1 cellular context compared by ENCODE assay signal in the genomic region with DNA sequence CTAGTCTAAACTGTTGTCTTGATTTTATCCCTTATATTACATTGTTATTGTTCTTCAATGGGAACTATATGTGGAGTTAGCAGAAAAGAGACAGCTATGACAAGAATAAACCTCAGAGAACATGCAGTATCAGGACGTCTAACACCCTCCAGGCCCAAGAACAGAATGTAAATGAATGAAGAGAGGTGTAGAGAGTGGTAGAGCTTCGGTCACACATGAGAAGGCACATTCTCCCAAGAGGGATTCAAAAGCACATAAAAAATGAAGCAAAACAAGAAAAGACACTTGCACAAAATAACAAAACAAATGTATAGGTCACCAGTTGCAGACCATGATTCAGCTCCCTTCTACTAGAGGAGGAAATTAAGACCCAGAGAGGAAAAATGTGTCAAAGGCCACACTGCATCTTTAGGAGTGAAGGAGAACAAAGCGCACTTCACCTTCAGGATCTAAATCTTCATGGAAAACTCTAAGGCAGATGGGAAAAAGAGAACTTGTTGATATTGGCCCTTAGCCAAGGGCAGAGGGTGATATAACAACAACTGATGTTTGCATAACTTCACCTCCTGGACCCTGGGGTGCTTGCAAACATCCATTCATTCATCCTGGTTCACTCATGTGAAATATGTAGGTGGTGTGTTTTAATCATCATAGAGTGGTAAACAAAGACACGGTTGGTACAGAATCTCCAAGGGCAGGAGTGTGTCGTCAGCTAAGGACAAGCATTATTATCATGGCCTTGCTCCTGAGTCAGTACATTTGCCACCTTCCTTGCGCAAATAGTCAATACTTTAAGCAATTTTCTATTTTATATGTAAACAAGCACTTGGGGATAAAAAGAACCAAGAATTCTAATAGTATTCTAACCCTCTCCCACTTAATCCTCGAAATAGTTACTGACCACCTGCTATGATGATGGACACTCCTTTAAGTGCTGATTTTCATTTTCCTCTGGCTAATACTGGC.
TF ChIP-seq lines count a peak whose summit lies in the region.

No MANE protein-coding gene starts in this region.

TF ChIP-seq in HEK293, 187 proteins besides CTCF, POLR2A, EP300 and RAD21 (continued from another document and continues in another):
- TF ChIP-seq, protein P1, sequence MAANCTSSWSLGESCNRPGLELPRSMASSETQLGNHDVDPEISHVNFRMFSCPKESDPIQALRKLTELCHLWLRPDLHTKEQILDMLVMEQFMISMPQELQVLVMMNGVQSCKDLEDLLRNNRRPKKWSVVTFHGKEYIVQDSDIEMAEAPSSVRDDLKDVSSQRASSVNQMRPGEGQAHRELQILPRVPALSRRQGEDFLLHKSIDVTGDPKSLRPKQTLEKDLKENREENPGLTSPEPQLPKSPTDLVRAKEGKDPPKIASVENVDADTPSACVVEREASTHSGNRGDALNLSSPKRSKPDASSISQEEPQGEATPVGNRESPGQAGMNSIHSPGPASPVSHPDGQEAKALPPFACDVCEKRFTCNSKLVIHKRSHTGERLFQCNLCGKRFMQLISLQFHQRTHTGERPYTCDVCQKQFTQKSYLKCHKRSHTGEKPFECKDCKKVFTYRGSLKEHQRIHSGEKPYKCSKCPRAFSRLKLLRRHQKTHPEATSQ (tag by site-specific recombination; IDR thresholded peaks at IDR 0.05) = no peak
- TF ChIP-seq, protein P2, sequence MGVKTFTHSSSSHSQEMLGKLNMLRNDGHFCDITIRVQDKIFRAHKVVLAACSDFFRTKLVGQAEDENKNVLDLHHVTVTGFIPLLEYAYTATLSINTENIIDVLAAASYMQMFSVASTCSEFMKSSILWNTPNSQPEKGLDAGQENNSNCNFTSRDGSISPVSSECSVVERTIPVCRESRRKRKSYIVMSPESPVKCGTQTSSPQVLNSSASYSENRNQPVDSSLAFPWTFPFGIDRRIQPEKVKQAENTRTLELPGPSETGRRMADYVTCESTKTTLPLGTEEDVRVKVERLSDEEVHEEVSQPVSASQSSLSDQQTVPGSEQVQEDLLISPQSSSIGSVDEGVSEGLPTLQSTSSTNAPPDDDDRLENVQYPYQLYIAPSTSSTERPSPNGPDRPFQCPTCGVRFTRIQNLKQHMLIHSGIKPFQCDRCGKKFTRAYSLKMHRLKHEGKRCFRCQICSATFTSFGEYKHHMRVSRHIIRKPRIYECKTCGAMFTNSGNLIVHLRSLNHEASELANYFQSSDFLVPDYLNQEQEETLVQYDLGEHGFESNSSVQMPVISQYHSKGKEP (tag by site-specific recombination; IDR thresholded peaks at IDR 0.05) = peak; percentile 56; the same call in 1 of the 2 replicates
- peak; percentile 58; the same call in 1 of the 2 replicates for TF ChIP-seq OSR2 (tag by site-specific recombination; IDR thresholded peaks at IDR 0.05)
- TF ChIP-seq SP7 (tag by site-specific recombination; IDR thresholded peaks at IDR 0.05) = 0 out of 2 replicates have a peak, but pooled peaks have one; percentile 28
- no peak for TF ChIP-seq YY2 (tag by site-specific recombination; IDR thresholded peaks at IDR 0.05)
- no peak for TF ChIP-seq ZNF211 (tag by site-specific recombination; IDR thresholded peaks at IDR 0.05; ENCODE audit: low read depth)
- TF ChIP-seq ZNF843 (tag by site-specific recombination; IDR thresholded peaks at IDR 0.05) = peak; percentile 51
- TF ChIP-seq KLF10 (tag by site-specific recombination; IDR thresholded peaks at IDR 0.05) = 0 out of 2 replicates have a peak, but pooled peaks have one; percentile 14
- no peak for TF ChIP-seq ZNF626 (tag by site-specific recombination; IDR thresholded peaks at IDR 0.05)
- TF ChIP-seq, protein P3, sequence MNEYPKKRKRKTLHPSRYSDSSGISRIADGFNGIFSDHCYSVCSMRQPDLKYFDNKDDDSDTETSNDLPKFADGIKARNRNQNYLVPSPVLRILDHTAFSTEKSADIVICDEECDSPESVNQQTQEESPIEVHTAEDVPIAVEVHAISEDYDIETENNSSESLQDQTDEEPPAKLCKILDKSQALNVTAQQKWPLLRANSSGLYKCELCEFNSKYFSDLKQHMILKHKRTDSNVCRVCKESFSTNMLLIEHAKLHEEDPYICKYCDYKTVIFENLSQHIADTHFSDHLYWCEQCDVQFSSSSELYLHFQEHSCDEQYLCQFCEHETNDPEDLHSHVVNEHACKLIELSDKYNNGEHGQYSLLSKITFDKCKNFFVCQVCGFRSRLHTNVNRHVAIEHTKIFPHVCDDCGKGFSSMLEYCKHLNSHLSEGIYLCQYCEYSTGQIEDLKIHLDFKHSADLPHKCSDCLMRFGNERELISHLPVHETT (tag by site-specific recombination; IDR thresholded peaks at IDR 0.05) = no peak
- no peak for TF ChIP-seq KLF8 (tag by site-specific recombination; IDR thresholded peaks at IDR 0.05)
- TF ChIP-seq ZBTB7A (tag by site-specific recombination; IDR thresholded peaks at IDR 0.05; ENCODE audit: low read depth) = no peak
- TF ChIP-seq ZNF350 (tag by site-specific recombination; IDR thresholded peaks at IDR 0.05) = no peak
- TF ChIP-seq ZBTB20 (tag by site-specific recombination; IDR thresholded peaks at IDR 0.05) = no peak
- peak; percentile 61; the same call in 1 of the 2 replicates for TF ChIP-seq ZBTB17 (tag by site-specific recombination; IDR thresholded peaks at IDR 0.05)
- peak; percentile 57 for TF ChIP-seq ZBTB48 (tag by site-specific recombination; IDR thresholded peaks at IDR 0.05)
- TF ChIP-seq ZNF837 (tag by site-specific recombination; IDR thresholded peaks at IDR 0.05) = no peak
- no peak for TF ChIP-seq SP2 (tag by site-specific recombination; IDR thresholded peaks at IDR 0.05)
- TF ChIP-seq ZBTB8A (tag by site-specific recombination; IDR thresholded peaks at IDR 0.05) = peak; percentile 17; the same call in 1 of the 2 replicates
- TF ChIP-seq HOXA7 (CRISPR knock-in tag; IDR thresholded peaks at IDR 0.05; ENCODE audit: borderline replicate concordance) = no peak
- no peak for TF ChIP-seq KLF16 (tag by site-specific recombination; IDR thresholded peaks at IDR 0.05)
- TF ChIP-seq ZNF529 (tag by site-specific recombination; IDR thresholded peaks at IDR 0.05; ENCODE audit: insufficient replicate concordance) = no peak
- TF ChIP-seq, protein P4, sequence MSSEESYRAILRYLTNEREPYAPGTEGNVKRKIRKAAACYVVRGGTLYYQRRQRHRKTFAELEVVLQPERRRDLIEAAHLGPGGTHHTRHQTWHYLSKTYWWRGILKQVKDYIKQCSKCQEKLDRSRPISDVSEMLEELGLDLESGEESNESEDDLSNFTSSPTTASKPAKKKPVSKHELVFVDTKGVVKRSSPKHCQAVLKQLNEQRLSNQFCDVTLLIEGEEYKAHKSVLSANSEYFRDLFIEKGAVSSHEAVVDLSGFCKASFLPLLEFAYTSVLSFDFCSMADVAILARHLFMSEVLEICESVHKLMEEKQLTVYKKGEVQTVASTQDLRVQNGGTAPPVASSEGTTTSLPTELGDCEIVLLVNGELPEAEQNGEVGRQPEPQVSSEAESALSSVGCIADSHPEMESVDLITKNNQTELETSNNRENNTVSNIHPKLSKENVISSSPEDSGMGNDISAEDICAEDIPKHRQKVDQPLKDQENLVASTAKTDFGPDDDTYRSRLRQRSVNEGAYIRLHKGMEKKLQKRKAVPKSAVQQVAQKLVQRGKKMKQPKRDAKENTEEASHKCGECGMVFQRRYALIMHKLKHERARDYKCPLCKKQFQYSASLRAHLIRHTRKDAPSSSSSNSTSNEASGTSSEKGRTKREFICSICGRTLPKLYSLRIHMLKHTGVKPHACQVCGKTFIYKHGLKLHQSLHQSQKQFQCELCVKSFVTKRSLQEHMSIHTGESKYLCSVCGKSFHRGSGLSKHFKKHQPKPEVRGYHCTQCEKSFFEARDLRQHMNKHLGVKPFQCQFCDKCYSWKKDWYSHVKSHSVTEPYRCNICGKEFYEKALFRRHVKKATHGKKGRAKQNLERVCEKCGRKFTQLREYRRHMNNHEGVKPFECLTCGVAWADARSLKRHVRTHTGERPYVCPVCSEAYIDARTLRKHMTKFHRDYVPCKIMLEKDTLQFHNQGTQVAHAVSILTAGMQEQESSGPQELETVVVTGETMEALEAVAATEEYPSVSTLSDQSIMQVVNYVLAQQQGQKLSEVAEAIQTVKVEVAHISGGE (tag by site-specific recombination; conservative IDR thresholded peaks at IDR 0.05; ENCODE audit: low read depth) = no peak
- TF ChIP-seq TCF7L2 (IDR thresholded peaks at IDR 0.05; ENCODE audit: borderline replicate concordance, low read depth, low read length) = 0 out of 2 replicates have a peak, but pooled peaks have one; percentile 6
- peak; percentile 72; the same call in 1 of the 2 replicates for TF ChIP-seq ZNF561 (tag by site-specific recombination; IDR thresholded peaks at IDR 0.05; ENCODE audit: borderline replicate concordance)
- TF ChIP-seq, protein P5, sequence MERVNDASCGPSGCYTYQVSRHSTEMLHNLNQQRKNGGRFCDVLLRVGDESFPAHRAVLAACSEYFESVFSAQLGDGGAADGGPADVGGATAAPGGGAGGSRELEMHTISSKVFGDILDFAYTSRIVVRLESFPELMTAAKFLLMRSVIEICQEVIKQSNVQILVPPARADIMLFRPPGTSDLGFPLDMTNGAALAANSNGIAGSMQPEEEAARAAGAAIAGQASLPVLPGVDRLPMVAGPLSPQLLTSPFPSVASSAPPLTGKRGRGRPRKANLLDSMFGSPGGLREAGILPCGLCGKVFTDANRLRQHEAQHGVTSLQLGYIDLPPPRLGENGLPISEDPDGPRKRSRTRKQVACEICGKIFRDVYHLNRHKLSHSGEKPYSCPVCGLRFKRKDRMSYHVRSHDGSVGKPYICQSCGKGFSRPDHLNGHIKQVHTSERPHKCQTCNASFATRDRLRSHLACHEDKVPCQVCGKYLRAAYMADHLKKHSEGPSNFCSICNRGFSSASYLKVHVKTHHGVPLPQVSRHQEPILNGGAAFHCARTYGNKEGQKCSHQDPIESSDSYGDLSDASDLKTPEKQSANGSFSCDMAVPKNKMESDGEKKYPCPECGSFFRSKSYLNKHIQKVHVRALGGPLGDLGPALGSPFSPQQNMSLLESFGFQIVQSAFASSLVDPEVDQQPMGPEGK (tag by site-specific recombination; IDR thresholded peaks at IDR 0.05) = 0 out of 2 replicates have a peak, but pooled peaks have one; percentile 21
- TF ChIP-seq, protein P6, sequence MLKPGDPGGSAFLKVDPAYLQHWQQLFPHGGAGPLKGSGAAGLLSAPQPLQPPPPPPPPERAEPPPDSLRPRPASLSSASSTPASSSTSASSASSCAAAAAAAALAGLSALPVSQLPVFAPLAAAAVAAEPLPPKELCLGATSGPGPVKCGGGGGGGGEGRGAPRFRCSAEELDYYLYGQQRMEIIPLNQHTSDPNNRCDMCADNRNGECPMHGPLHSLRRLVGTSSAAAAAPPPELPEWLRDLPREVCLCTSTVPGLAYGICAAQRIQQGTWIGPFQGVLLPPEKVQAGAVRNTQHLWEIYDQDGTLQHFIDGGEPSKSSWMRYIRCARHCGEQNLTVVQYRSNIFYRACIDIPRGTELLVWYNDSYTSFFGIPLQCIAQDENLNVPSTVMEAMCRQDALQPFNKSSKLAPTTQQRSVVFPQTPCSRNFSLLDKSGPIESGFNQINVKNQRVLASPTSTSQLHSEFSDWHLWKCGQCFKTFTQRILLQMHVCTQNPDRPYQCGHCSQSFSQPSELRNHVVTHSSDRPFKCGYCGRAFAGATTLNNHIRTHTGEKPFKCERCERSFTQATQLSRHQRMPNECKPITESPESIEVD (tag by site-specific recombination; IDR thresholded peaks at IDR 0.05) = peak; percentile 82
- TF ChIP-seq MZF1 (tag by site-specific recombination; IDR thresholded peaks at IDR 0.05; ENCODE audit: borderline replicate concordance) = peak; percentile 24; the same call in 1 of the 2 replicates
- no peak for TF ChIP-seq ZNF404 (tag by site-specific recombination; IDR thresholded peaks at IDR 0.05)
- TF ChIP-seq ZNF747 (tag by site-specific recombination; IDR thresholded peaks at IDR 0.05) = no peak
- TF ChIP-seq, protein P7, sequence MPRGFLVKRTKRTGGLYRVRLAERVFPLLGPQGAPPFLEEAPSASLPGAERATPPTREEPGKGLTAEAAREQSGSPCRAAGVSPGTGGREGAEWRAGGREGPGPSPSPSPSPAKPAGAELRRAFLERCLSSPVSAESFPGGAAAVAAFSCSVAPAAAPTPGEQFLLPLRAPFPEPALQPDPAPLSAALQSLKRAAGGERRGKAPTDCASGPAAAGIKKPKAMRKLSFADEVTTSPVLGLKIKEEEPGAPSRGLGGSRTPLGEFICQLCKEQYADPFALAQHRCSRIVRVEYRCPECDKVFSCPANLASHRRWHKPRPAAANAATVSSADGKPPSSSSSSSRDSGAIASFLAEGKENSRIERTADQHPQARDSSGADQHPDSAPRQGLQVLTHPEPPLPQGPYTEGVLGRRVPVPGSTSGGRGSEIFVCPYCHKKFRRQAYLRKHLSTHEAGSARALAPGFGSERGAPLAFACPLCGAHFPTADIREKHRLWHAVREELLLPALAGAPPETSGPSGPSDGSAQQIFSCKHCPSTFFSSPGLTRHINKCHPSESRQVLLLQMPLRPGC (tag by site-specific recombination; IDR thresholded peaks at IDR 0.05) = no peak
- TF ChIP-seq EGR2 (tag by site-specific recombination; IDR thresholded peaks at IDR 0.05; ENCODE audit: low read depth) = peak; percentile 37; the same call in 1 of the 2 replicates
- TF ChIP-seq, protein P8, sequence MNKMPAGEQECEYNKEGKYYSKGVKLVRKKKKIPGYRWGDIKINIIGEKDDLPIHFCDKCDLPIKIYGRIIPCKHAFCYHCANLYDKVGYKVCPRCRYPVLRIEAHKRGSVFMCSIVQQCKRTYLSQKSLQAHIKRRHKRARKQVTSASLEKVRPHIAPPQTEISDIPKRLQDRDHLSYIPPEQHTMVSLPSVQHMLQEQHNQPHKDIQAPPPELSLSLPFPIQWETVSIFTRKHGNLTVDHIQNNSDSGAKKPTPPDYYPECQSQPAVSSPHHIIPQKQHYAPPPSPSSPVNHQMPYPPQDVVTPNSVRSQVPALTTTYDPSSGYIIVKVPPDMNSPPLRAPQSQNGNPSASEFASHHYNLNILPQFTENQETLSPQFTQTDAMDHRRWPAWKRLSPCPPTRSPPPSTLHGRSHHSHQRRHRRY (tag by site-specific recombination; IDR thresholded peaks at IDR 0.05) = no peak
- peak; percentile 64 for TF ChIP-seq ZFHX2 (tag by site-specific recombination; conservative IDR thresholded peaks at IDR 0.05)
- TF ChIP-seq ZNF792 (tag by site-specific recombination; IDR thresholded peaks at IDR 0.05) = no peak
- peak; percentile 83 for TF ChIP-seq ZNF423 (tag by site-specific recombination; IDR thresholded peaks at IDR 0.05)
- TF ChIP-seq, protein P9, sequence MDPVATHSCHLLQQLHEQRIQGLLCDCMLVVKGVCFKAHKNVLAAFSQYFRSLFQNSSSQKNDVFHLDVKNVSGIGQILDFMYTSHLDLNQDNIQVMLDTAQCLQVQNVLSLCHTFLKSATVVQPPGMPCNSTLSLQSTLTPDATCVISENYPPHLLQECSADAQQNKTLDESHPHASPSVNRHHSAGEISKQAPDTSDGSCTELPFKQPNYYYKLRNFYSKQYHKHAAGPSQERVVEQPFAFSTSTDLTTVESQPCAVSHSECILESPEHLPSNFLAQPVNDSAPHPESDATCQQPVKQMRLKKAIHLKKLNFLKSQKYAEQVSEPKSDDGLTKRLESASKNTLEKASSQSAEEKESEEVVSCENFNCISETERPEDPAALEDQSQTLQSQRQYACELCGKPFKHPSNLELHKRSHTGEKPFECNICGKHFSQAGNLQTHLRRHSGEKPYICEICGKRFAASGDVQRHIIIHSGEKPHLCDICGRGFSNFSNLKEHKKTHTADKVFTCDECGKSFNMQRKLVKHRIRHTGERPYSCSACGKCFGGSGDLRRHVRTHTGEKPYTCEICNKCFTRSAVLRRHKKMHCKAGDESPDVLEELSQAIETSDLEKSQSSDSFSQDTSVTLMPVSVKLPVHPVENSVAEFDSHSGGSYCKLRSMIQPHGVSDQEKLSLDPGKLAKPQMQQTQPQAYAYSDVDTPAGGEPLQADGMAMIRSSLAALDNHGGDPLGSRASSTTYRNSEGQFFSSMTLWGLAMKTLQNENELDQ (tag by site-specific recombination; IDR thresholded peaks at IDR 0.05; ENCODE audit: low read depth) = no peak
- TF ChIP-seq GLIS1 (tag by site-specific recombination; IDR thresholded peaks at IDR 0.05) = peak; percentile 77
- peak; percentile 82 for TF ChIP-seq SCRT2 (tag by site-specific recombination; IDR thresholded peaks at IDR 0.05)
- no peak for TF ChIP-seq ZNF394 (tag by site-specific recombination; IDR thresholded peaks at IDR 0.05; ENCODE audit: borderline replicate concordance)
- TF ChIP-seq ZIC2 (tag by site-specific recombination; IDR thresholded peaks at IDR 0.05) = peak; percentile 57
